ENCODE assay signal across 24 cellular contexts in genomic region chr2:234797566-234798250, GRCh38.
A peak's percentile ranks its signal among the peaks of the same experiment; 100 is the strongest.
DNase-seq lines count a peak whose midpoint lies in the region; TF ChIP-seq lines count a peak whose summit lies in the region.
"Had no signal": no experiment of that assay in that cellular context is flagged by ENCODE, and none has a peak within 500 bp of the region (broad histone marks: within the 10 kb centered on the region; RNA-seq: fewer than 3 reads in every experiment).

No MANE protein-coding gene starts in this region.

- no peaks in the 10 kb centered on the region for H3K36me3 ChIP-seq in vagina
- H3K36me3 ChIP-seq in tibial nerve, result no peaks in the 10 kb centered on the region
- H3K36me3 ChIP-seq: BE2C, upper lobe of left lung had no signal

- DNase-seq in AG08395 (ENCODE audit: low spot score) (peak; percentile 41), EL (peak; percentile 6), NCI-H524 treated with DMSO at 0.1 percent for 48 hours (lab: John Stamatoyannopoulos, UW) (peak; percentile 85), foreskin fibroblast (peak; percentile 49 to 79), vagina (ENCODE audit: extremely low spot score in 2 of 2) (no peak), tibial nerve (ENCODE audit: low spot score in 2 of 2) (no peak), NCI-H2081 (lab: John Stamatoyannopoulos, UW) (no peak), ureter (ENCODE audit: low spot score) (no peak)
- DNase-seq: activated CD4-positive, alpha-beta T cell treated with anti-CD3 and anti-CD28 coated beads for 4 hours; amygdala; BE2C; CD8-positive, alpha-beta T cell; DMS 273 treated with DMSO at 0.1 percent for 48 hours; dorsolateral prefrontal cortex; hypothalamus; immature natural killer cell; left colon; NCI-H1417 treated with DMSO at 0.1 percent for 48 hours; SIG-M5; upper lobe of left lung had no signal

- TF ChIP-seq CTCF in foreskin fibroblast (IDR thresholded peaks at IDR 0.05; ENCODE audit: low read depth, low read length) (no peak), vagina (IDR thresholded peaks at IDR 0.05) (no peak), tibial nerve (IDR thresholded peaks at IDR 0.05) (no peak)

- H3K4me3 ChIP-seq in foreskin fibroblast (ENCODE audit: low read depth in 1 of 2, low read length in 2 of 2) (no peak overlapping the region), vagina (no peak overlapping the region), tibial nerve (no peak overlapping the region)
- H3K4me3 ChIP-seq: A549, dorsolateral prefrontal cortex, upper lobe of left lung had no signal

- TF ChIP-seq POLR2A in vagina (IDR thresholded peaks at IDR 0.05) (no peak), tibial nerve (IDR thresholded peaks at IDR 0.05) (no peak)

- H3K4me1 ChIP-seq in vagina, result no peaks in the 10 kb centered on the region
- H3K4me1 ChIP-seq in tibial nerve, result no peaks in the 10 kb centered on the region
- H3K4me1 ChIP-seq: upper lobe of left lung had no signal

- no peak for TF ChIP-seq EP300 in tibial nerve (IDR thresholded peaks at IDR 0.05)

- H3K27ac ChIP-seq in vagina, result no peak overlapping the region
- H3K27ac ChIP-seq in tibial nerve, result no peak overlapping the region
- H3K27ac ChIP-seq: A549, dorsolateral prefrontal cortex, HL-60, KMS-11, upper lobe of left lung, VCaP had no signal

- intact Hi-C loops in vagina (cut with DNase I), result no loop called here

- no peaks in the 10 kb centered on the region for H3K9me3 ChIP-seq in vagina
- H3K9me3 ChIP-seq in tibial nerve, result no peaks in the 10 kb centered on the region
- H3K9me3 ChIP-seq: A549, BE2C, upper lobe of left lung had no signal

- WGBS in tibial nerve, 2 donors, result 65 to 68% methylated on average over 15 of the region's 15 CpGs

- H3K27me3 ChIP-seq in vagina (no peaks in the 10 kb centered on the region), tibial nerve (no peaks in the 10 kb centered on the region)
- H3K27me3 ChIP-seq: BE2C, upper lobe of left lung had no signal

Comparison
In these comparisons a context has a peak if more than half of its experiments do, and no peak if none do; other contexts are left out.
1. DNase-seq: peak in AG08395 (single experiment), EL (single experiment), NCI-H524 treated with DMSO at 0.1 percent for 48 hours (single experiment) and foreskin fibroblast (2 of 2); none in vagina (0 of 2), tibial nerve (0 of 2), NCI-H2081 (0 of 2) and ureter (single experiment).